33 cellular contexts compared by ENCODE assay signal in genomic region chr12:50727466-50727865, GRCh38.
"Had no signal": no experiment of that assay in that cellular context is flagged by ENCODE, and none has a peak within 500 bp of the region (broad histone marks: within the 10 kb centered on the region; RNA-seq: fewer than 3 reads in every experiment).

No MANE protein-coding gene starts in this region.

- H3K27me3 ChIP-seq: brain microvascular endothelial cell had no signal

- H3K4me3 ChIP-seq: K562, PC-9 had no signal

- H3K27ac ChIP-seq: brain microvascular endothelial cell, PC-9, WERI-Rb-1 had no signal

- ATAC-seq: activated CD8-positive, alpha-beta memory T cell treated with anti-CD3 and anti-CD28 coated beads, Interleukin-2, amount 10 ng/mL, durations not matched to agents 7 days and 5 days; activated T-cell treated with anti-CD3 and anti-CD28 coated beads, Interleukin-2, amount 50 U/mL, for 72 hours; activated T-helper 17 cell treated with anti-CD3 and anti-CD28 coated beads, Interleukin-2, amount 50 U/mL, for 72 hours; K562 had no signal

- DNase-seq: activated CD4-positive, alpha-beta memory T cell treated with anti-CD3 and anti-CD28 coated beads, Interleukin-2, amount 10 ng/mL, durations not matched to agents 7 days and 5 days; activated CD4-positive, alpha-beta T cell treated with anti-CD3 and anti-CD28 coated beads for 1 hour; activated CD4-positive, alpha-beta T cell treated with anti-CD3 and anti-CD28 coated beads for 48 hours; activated CD4-positive, CD25-positive, alpha-beta regulatory T cell; activated CD8-positive, alpha-beta memory T cell treated with anti-CD3 and anti-CD28 coated beads for 24 hours; activated CD8-positive, alpha-beta memory T cell treated with anti-CD3 and anti-CD28 coated beads, Interleukin-2, amount 10 ng/mL, durations not matched to agents 7 days and 5 days; activated CD8-positive, alpha-beta memory T cell treated with anti-CD3 and anti-CD28 coated beads, Interleukin-2, amount 50 U/mL, for 48 hours; activated effector memory CD4-positive, alpha-beta T cell treated with anti-CD3 and anti-CD28 coated beads, Interleukin-2, amount 50 U/mL, for 16 hours; activated naive CD4-positive, alpha-beta T cell; activated naive CD4-positive, alpha-beta T cell treated with anti-CD3 and anti-CD28 coated beads, Interleukin-2, amount 50 U/mL, for 16 hours; activated naive CD8-positive, alpha-beta T cell treated with anti-CD3 and anti-CD28 coated beads for 36 hours; activated T-cell treated with anti-CD3 and anti-CD28 coated beads, Interleukin-2, amount 50 U/mL, for 72 hours; amniotic stem cell; aorta; brain microvascular endothelial cell; caudate nucleus; NCI-H1048; NCI-H1105 treated with DMSO at 0.1 percent for 48 hours; NCI-H1436; NCI-H1694; NCI-H1930; NCI-H2081 treated with DMSO at 0.1 percent for 48 hours; NCI-H345; NCI-H524 treated with DMSO at 0.1 percent for 48 hours; PC-9; Right ventricle myocardium superior; SW 1271; T-helper 1 cell; T-helper 2 cell; T-helper 9 cell; WERI-Rb-1 had no signal
